ENCODE assay signal across 8 cellular contexts in genomic region chr2:207283356-207283755, GRCh38.
DNase-seq lines count a peak whose midpoint lies in the region; ATAC-seq and TF ChIP-seq lines count a peak whose summit lies in the region.

No MANE protein-coding gene starts in this region.

- H3K9me3 Mint-ChIP-seq in activated CD4-positive, alpha-beta memory T cell treated with anti-CD3 and anti-CD28 coated beads, Interleukin-2, amount 10 ng/mL, durations not matched to agents 7 days and 5 days = peaks cover 7% of the 10 kb centered on the region
- no peaks in the 10 kb centered on the region for H3K9me3 Mint-ChIP-seq in memory B cell

- no peaks in the 10 kb centered on the region for H3K27me3 Mint-ChIP-seq in activated CD4-positive, alpha-beta memory T cell treated with anti-CD3 and anti-CD28 coated beads, Interleukin-2, amount 10 ng/mL, durations not matched to agents 7 days and 5 days
- no peaks in the 10 kb centered on the region for H3K27me3 Mint-ChIP-seq in memory B cell

- H3K4me3 ChIP-seq in A673 (ENCODE audit: low read depth, low read length, poor library complexity, severe bottlenecking) = no peak overlapping the region

- intact Hi-C loops in left colon (cut with DNase I, micrococcal nuclease) = no loop called here
- intact Hi-C loops in A673 (cut with micrococcal nuclease; ENCODE audit: unreplicated experiment) = loop anchor here (10.0 kb wide), 1 partner anchor 589 kb away; no protein-coding TSS in a partner anchor

- BruUV-seq in A673 (replicated peaks; lab: Mats Ljungman, UMichigan) = no TSS peak

- no peaks in the 10 kb centered on the region for H3K36me3 ChIP-seq in A673 (ENCODE audit: insufficient read depth, low read length, poor library complexity, severe bottlenecking)

- H3K4me1 ChIP-seq in A673 (ENCODE audit: insufficient read depth, low read length, poor library complexity, severe bottlenecking) = no peaks in the 10 kb centered on the region

- H3K27me3 ChIP-seq in A673 (replicated peaks; ENCODE audit: insufficient read depth, low read depth, low read length, poor library complexity) = no peaks in the 10 kb centered on the region

- H3K36me3 Mint-ChIP-seq in activated CD4-positive, alpha-beta memory T cell treated with anti-CD3 and anti-CD28 coated beads, Interleukin-2, amount 10 ng/mL, durations not matched to agents 7 days and 5 days (ENCODE audit: low read depth) = no peaks in the 10 kb centered on the region
- H3K36me3 Mint-ChIP-seq in memory B cell = no peaks in the 10 kb centered on the region

- no peak overlapping the region for H3K27ac ChIP-seq in A673 (ENCODE audit: low read depth, low read length, poor library complexity, severe bottlenecking)

- no peaks in the 10 kb centered on the region for H3K9me3 ChIP-seq in A673 (ENCODE audit: low read depth, low read length, poor library complexity, severe bottlenecking)

- H3K4me3 Mint-ChIP-seq in activated CD4-positive, alpha-beta memory T cell treated with anti-CD3 and anti-CD28 coated beads, Interleukin-2, amount 10 ng/mL, durations not matched to agents 7 days and 5 days = peak overlapping the region; percentile 49
- H3K4me3 Mint-ChIP-seq in memory B cell = no peak overlapping the region

- peaks cover 55% of the 10 kb centered on the region for H3K4me1 Mint-ChIP-seq in activated CD4-positive, alpha-beta memory T cell treated with anti-CD3 and anti-CD28 coated beads, Interleukin-2, amount 10 ng/mL, durations not matched to agents 7 days and 5 days
- H3K4me1 Mint-ChIP-seq in memory B cell = peaks cover 7% of the 10 kb centered on the region

- H3K27ac Mint-ChIP-seq in activated CD4-positive, alpha-beta memory T cell treated with anti-CD3 and anti-CD28 coated beads, Interleukin-2, amount 10 ng/mL, durations not matched to agents 7 days and 5 days = peak overlapping the region; percentile 19
- no peak overlapping the region for H3K27ac Mint-ChIP-seq in memory B cell

- POLR2A ChIA-PET in activated CD4-positive, alpha-beta memory T cell treated with anti-CD3 and anti-CD28 coated beads, Interleukin-2, amount 10 ng/mL, durations not matched to agents 7 days and 5 days (lab: Charles Lee) = interaction anchor here (0.6 to 2.8 kb wide), 5 partner anchors 53 to 225 kb away, joined by 3 to 15 read pairs (median 4); partner anchors contain the start of gene KLF7
- POLR2A ChIA-PET in A673 (lab: Charles Lee; ENCODE audit: low non-redundant PET) = no interaction called here

- no peak for TF ChIP-seq CTCF in A673 (conservative IDR thresholded peaks at IDR 0.05; ENCODE audit: low read depth, low read length)

- peak; percentile 21 for DNase-seq in Daoy (ENCODE audit: low read depth)
- no peak for DNase-seq in activated CD4-positive, alpha-beta memory T cell treated with anti-CD3 and anti-CD28 coated beads, Interleukin-2, amount 10 ng/mL, durations not matched to agents 7 days and 5 days
- no peak for DNase-seq in memory B cell (ENCODE audit: low spot score in 2 of 2)
- no peak for DNase-seq in DMS79 treated with DMSO at 0.1 percent for 48 hours (lab: John Stamatoyannopoulos, UW)
- no peak for DNase-seq in left colon
- DNase-seq in A673 (ENCODE audit: low spot score) = no peak

- CTCF ChIA-PET in activated CD4-positive, alpha-beta memory T cell treated with anti-CD3 and anti-CD28 coated beads, Interleukin-2, amount 10 ng/mL, durations not matched to agents 7 days and 5 days (lab: Charles Lee) = interaction anchor here (1.0 kb wide), 1 partner anchor 190 kb away, joined by 3 read pairs; no protein-coding TSS in a partner anchor
- CTCF ChIA-PET in A673 (lab: Charles Lee) = no interaction called here

- ATAC-seq in HG02759 (IDR thresholded peaks at IDR 0.05; ENCODE audit: unreplicated experiment) = peak; percentile 33
- peak; percentile 47 for ATAC-seq in memory B cell (ENCODE audit: low read depth)
- no peak for ATAC-seq in left colon
- ATAC-seq in GM19035 (IDR thresholded peaks at IDR 0.05; ENCODE audit: unreplicated experiment) = no peak

Comparison
In these comparisons a context has a peak if more than half of its experiments do, and no peak if none do; other contexts are left out.
1. ATAC-seq: peak in HG02759 (single experiment) and memory B cell (single experiment); none in left colon (single experiment) and GM19035 (single experiment).